ENCODE assay signal across 15 cellular contexts in the genomic region with DNA sequence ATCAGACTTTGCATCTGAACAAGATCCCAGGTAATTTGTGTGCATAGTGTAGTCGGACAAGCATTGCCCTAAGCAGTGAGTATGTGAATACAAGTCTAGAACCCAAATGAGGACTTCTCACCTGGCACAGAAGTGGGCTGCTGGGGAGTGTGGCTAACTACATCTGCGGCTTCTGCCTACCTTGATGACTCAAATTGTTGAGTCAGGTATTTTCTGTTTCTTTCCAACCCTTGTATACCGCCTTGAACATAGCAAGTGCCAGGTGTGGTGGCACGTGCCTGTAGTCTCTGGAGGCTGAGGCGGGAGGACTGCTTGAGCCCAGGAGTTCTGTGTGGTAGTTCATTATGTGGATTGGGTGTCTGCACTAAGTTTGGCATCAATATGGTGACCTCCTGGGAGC. TPM values are rescaled to one million over a fixed set of nuclear protein-coding genes. Genes with fewer than 3 reads are reported as not detected.
DNase-seq lines count a peak whose midpoint lies in the region; ATAC-seq, FAIRE-seq and TF ChIP-seq lines count a peak whose summit lies in the region.
"Had no signal": no experiment of that assay in that cellular context is flagged by ENCODE, and none has a peak within 500 bp of the region (broad histone marks: within the 10 kb centered on the region; RNA-seq: fewer than 3 reads in every experiment).

No MANE protein-coding gene starts in this region.

- CTCF ChIA-PET in HepG2 (lab: Yijun Ruan, JAX; ENCODE audit: low intra/inter-chr PET ratio, low total read pairs): no interaction called here
- CTCF ChIA-PET in GM10248 (lab: Yijun Ruan, JAX): interaction anchor here (1.3 kb wide), 1 partner anchor 10 kb away, joined by 7 read pairs; no protein-coding TSS in a partner anchor

- TF ChIP-seq POLR2A in HepG2 (IDR thresholded peaks at IDR 0.05; ENCODE audit: insufficient read depth in 1 of 2, low read depth in 2 of 2, low read length in 2 of 2) (no peak), right lobe of liver (IDR thresholded peaks at IDR 0.05) (no peak)

- intact Hi-C loops in HepG2 (cut with micrococcal nuclease; ENCODE audit: unreplicated experiment): no loop called here
- intact Hi-C loops in right lobe of liver (cut with DNase I): no loop called here

- 97% methylated on average over 4 of the region's 5 CpGs for WGBS in HepG2 (ENCODE audit: low lambda C conversion rate)
- WGBS in right lobe of liver (ENCODE audit: insufficient coverage, low coverage, low lambda C conversion rate, missing lambda C conversion rate): 90% methylated on average over 3 of the region's 5 CpGs

- no peaks in the 10 kb centered on the region for H3K27me3 Mint-ChIP-seq in activated T-helper 17 cell treated with anti-CD3 and anti-CD28 coated beads, Interleukin-2, amount 50 U/mL, for 72 hours
- no peaks in the 10 kb centered on the region for H3K27me3 Mint-ChIP-seq in T-helper 17 cell
- H3K27me3 Mint-ChIP-seq: CD4-positive, CD25-positive, alpha-beta regulatory T cell had no signal

- no peak overlapping the region for H3K4me2 ChIP-seq in HepG2 (ENCODE audit: low read depth, low read length)
- H3K4me2 ChIP-seq: BLaER1 treated with 17β-estradiol and CSF1 and Interleukin-3, amounts not matched to agents 10 nM and 100 nM had no signal

- H3K4me3 Mint-ChIP-seq in activated T-helper 17 cell treated with anti-CD3 and anti-CD28 coated beads, Interleukin-2, amount 50 U/mL, for 72 hours: no peak overlapping the region
- H3K4me3 Mint-ChIP-seq in T-helper 17 cell: no peak overlapping the region
- H3K4me3 Mint-ChIP-seq: CD4-positive, CD25-positive, alpha-beta regulatory T cell; HFFc6 had no signal

- TF ChIP-seq EP300 in HepG2 (IDR thresholded peaks at IDR 0.05; ENCODE audit: low read depth in 2 of 2, low read length in 2 of 2) (no peak), HepG2 (CRISPR knock-in tag; IDR thresholded peaks at IDR 0.05; ENCODE audit: borderline replicate concordance) (no peak)

- FAIRE-seq in HepG2 (lab: Jason Lieb, UNC) (no peak), urothelium cell line (lab: Jason Lieb, UNC) (no peak)

- H3K9me3 ChIP-seq in HepG2 (ENCODE audit: low read length) (no peaks in the 10 kb centered on the region), right lobe of liver (no peaks in the 10 kb centered on the region), T-helper 17 cell (ENCODE audit: control insufficient read depth, low read length, poor library complexity, severe bottlenecking) (no peaks in the 10 kb centered on the region)
- H3K9me3 ChIP-seq: BLaER1 treated with 17β-estradiol and CSF1 and Interleukin-3, amounts not matched to agents 10 nM and 100 nM had no signal

- H3K27ac Mint-ChIP-seq in activated T-helper 17 cell treated with anti-CD3 and anti-CD28 coated beads, Interleukin-2, amount 50 U/mL, for 72 hours: no peak overlapping the region
- H3K27ac Mint-ChIP-seq in T-helper 17 cell: no peak overlapping the region
- H3K27ac Mint-ChIP-seq: HFFc6 had no signal

- no peak overlapping the region for H3K9ac ChIP-seq in HepG2 (ENCODE audit: insufficient read depth, low read depth, low read length)
- H3K9ac ChIP-seq: BLaER1 treated with 17β-estradiol and CSF1 and Interleukin-3, amounts not matched to agents 10 nM and 100 nM had no signal

- H3K4me3 ChIP-seq in HepG2 (replicated peaks in 1 of 3; ENCODE audit: insufficient read depth in 1 of 3, low read depth in 2 of 3, low read length in 3 of 3): no peak overlapping the region
- no peak overlapping the region for H3K4me3 ChIP-seq in right lobe of liver
- H3K4me3 ChIP-seq: BLaER1 treated with 17β-estradiol and CSF1 and Interleukin-3, amounts not matched to agents 10 nM and 100 nM had no signal

- no peaks in the 10 kb centered on the region for H3K4me1 Mint-ChIP-seq in activated T-helper 17 cell treated with anti-CD3 and anti-CD28 coated beads, Interleukin-2, amount 50 U/mL, for 72 hours
- no peaks in the 10 kb centered on the region for H3K4me1 Mint-ChIP-seq in T-helper 17 cell

- H3K79me2 ChIP-seq in HepG2 (ENCODE audit: insufficient read depth, low read length): no peaks in the 10 kb centered on the region

- H3K36me3 Mint-ChIP-seq in activated T-helper 17 cell treated with anti-CD3 and anti-CD28 coated beads, Interleukin-2, amount 50 U/mL, for 72 hours (ENCODE audit: low read depth): no peaks in the 10 kb centered on the region
- no peaks in the 10 kb centered on the region for H3K36me3 Mint-ChIP-seq in T-helper 17 cell (ENCODE audit: low read depth)
- H3K36me3 Mint-ChIP-seq: CD4-positive, CD25-positive, alpha-beta regulatory T cell had no signal

- no TSS peak for BruUV-seq in HepG2 (replicated peaks; lab: Mats Ljungman, UMichigan)

- no peaks in the 10 kb centered on the region for H3K9me3 Mint-ChIP-seq in activated T-helper 17 cell treated with anti-CD3 and anti-CD28 coated beads, Interleukin-2, amount 50 U/mL, for 72 hours
- H3K9me3 Mint-ChIP-seq: HFFc6 had no signal

- H3K27ac ChIP-seq in HepG2 (ENCODE audit: extremely low read length, insufficient read depth, low read length): no peak overlapping the region
- H3K27ac ChIP-seq in right lobe of liver: no peak overlapping the region
- no peak overlapping the region for H3K27ac ChIP-seq in foreskin keratinocyte
- H3K27ac ChIP-seq: BLaER1 treated with 17β-estradiol and CSF1 and Interleukin-3, amounts not matched to agents 10 nM and 100 nM had no signal

- no peak for DNase-seq in HepG2 (ENCODE audit: low spot score)
- DNase-seq in right lobe of liver: no peak
- peak in 1 of 2 donors; percentile 42 for DNase-seq in foreskin keratinocyte
- no peak for DNase-seq in GM10248 (ENCODE audit: extremely low spot score)
- no peak for DNase-seq in urothelium cell line (ENCODE audit: low spot score)
- no peak for DNase-seq in T-helper 17 cell
- DNase-seq: 8988T; ACHN; CD4-positive, CD25-positive, alpha-beta regulatory T cell; DMS53; GF-D8; HCEC 1CT; HFFc6 had no signal

- H3K27me3 ChIP-seq in HepG2 (ENCODE audit: control insufficient read depth in 1 of 2, insufficient read depth in 2 of 2, low read length in 2 of 2) (no peaks in the 10 kb centered on the region), right lobe of liver (no peaks in the 10 kb centered on the region), foreskin keratinocyte (no peaks in the 10 kb centered on the region)
- H3K27me3 ChIP-seq: BLaER1 treated with 17β-estradiol and CSF1 and Interleukin-3, amounts not matched to agents 10 nM and 100 nM had no signal

- ATAC-seq in HepG2 (no peak), right lobe of liver (no peak), foreskin keratinocyte (peak; percentile 70), T-helper 17 cell (no peak)
- peak; percentile 49 for ATAC-seq in activated T-helper 17 cell treated with anti-CD3 and anti-CD28 coated beads, Interleukin-2, amount 50 U/mL, for 72 hours (replicated peaks)

- H3K36me3 ChIP-seq in HepG2 (replicated peaks in 1 of 2; ENCODE audit: control insufficient read depth in 1 of 2, insufficient read depth in 2 of 2, low read length in 2 of 2): no peaks in the 10 kb centered on the region
- H3K36me3 ChIP-seq in right lobe of liver: no peaks in the 10 kb centered on the region
- H3K36me3 ChIP-seq: BLaER1 treated with 17β-estradiol and CSF1 and Interleukin-3, amounts not matched to agents 10 nM and 100 nM had no signal

- POLR2A ChIA-PET in HepG2 (lab: Yijun Ruan, JAX): no interaction called here
- POLR2A ChIA-PET in GM10248 (lab: Yijun Ruan, JAX): no interaction called here

- no peak for TF ChIP-seq CTCF in HepG2 (CRISPR knock-in tag; IDR thresholded peaks at IDR 0.05)
- TF ChIP-seq CTCF in right lobe of liver (IDR thresholded peaks at IDR 0.05): no peak
- TF ChIP-seq CTCF in foreskin keratinocyte (conservative IDR thresholded peaks at IDR 0.05): no peak
- no peak for TF ChIP-seq CTCF in GM10248 (IDR thresholded peaks at IDR 0.05; ENCODE audit: control extremely low read depth, extremely low read depth, low read depth, missing control alignments)

- no peak for TF ChIP-seq RAD21 in HepG2 (CRISPR knock-in tag; IDR thresholded peaks at IDR 0.05)

- H4K20me1 ChIP-seq in HepG2 (ENCODE audit: insufficient read depth, low read length): no peaks in the 10 kb centered on the region
- H4K20me1 ChIP-seq: BLaER1 treated with 17β-estradiol and CSF1 and Interleukin-3, amounts not matched to agents 10 nM and 100 nM had no signal

- in situ Hi-C loops in HepG2 (cut with HindIII; ENCODE audit: extremely low pct_ligation_motif_present, low pct_unique_long_range_greater_than_20kb): no loop called here

- no peak overlapping the region for H2AFZ ChIP-seq in HepG2 (ENCODE audit: low read length)

- peaks cover 18% of the 10 kb centered on the region for H3K4me1 ChIP-seq in HepG2 (ENCODE audit: insufficient read depth, low read length)
- H3K4me1 ChIP-seq in right lobe of liver: peaks cover 0 to 15% (median 4%) of the 10 kb centered on the region in 4 donors
- H3K4me1 ChIP-seq in foreskin keratinocyte: no peaks in the 10 kb centered on the region

RNA-seq across cellular contexts. Expression of a gene that starts 7.9 kb away (rescaled TPM):
- total RNA-seq in HepG2 (2016; rRNA removed; fragmentation: Illumina TruSeq; extraction: Trizol): 15.1 and 15.6 TPM in 2 replicates
- 3.9 and 4.4 TPM in 2 replicates for total RNA-seq in HepG2 (2016; cell fraction: cytosol; rRNA removed; fragmentation: Illumina TruSeq; extraction: Trizol; ENCODE audit: low read depth)
- total RNA-seq in HepG2 (2016; cell fraction: insoluble cytoplasmic fraction; rRNA removed; fragmentation: Illumina TruSeq; extraction: Trizol): 15.7 and 16.4 TPM in 2 replicates
- 9.9 and 14.2 TPM in 2 replicates for total RNA-seq in HepG2 (2016; cell fraction: membrane; rRNA removed; fragmentation: Illumina TruSeq; extraction: Trizol)
- total RNA-seq in HepG2 (2016; cell fraction: nucleus; rRNA removed; fragmentation: Illumina TruSeq; extraction: Trizol): 10.7 and 11.7 TPM in 2 replicates
- 7.5 and 9.1 TPM in 2 replicates for polyA plus RNA-seq in HepG2 (2011; rRNA removed)
- 6.2 and 7.4 TPM in 2 replicates for polyA plus RNA-seq in HepG2 (2011; cell fraction: cytosol; rRNA removed)
- polyA plus RNA-seq in HepG2 (2011; cell fraction: nucleus; rRNA removed): 10.9 and 11.6 TPM in 2 replicates
- 5.4 and 7.6 TPM in 2 replicates for polyA plus RNA-seq in HepG2 (2012)
- polyA plus RNA-seq in HepG2 (2016; cell fraction: cytosol; fragmentation: Illumina TruSeq; extraction: Trizol; ENCODE audit: low read depth): 1.7 and 2.3 TPM in 2 replicates
- polyA plus RNA-seq in HepG2 (2016; cell fraction: insoluble cytoplasmic fraction; fragmentation: Illumina TruSeq; extraction: Trizol; ENCODE audit: low read depth): 10.3 and 12.8 TPM in 2 replicates
- 4.9 and 6.8 TPM in 2 replicates for polyA plus RNA-seq in HepG2 (2016; cell fraction: membrane; fragmentation: Illumina TruSeq; extraction: Trizol; ENCODE audit: low read depth)
- 12.5 and 13.5 TPM in 2 replicates for polyA plus RNA-seq in HepG2 (2016; cell fraction: nucleus; fragmentation: Illumina TruSeq; extraction: Trizol; ENCODE audit: insufficient read depth, low read depth)
- 17.4 and 97.1 TPM in 2 replicates for polyA minus RNA-seq in HepG2 (2011; rRNA and poly(A)+ RNA removed; ENCODE audit: low replicate concordance)
- polyA minus RNA-seq in HepG2 (2011; cell fraction: cytosol; rRNA and poly(A)+ RNA removed): 6.2 and 12.3 TPM in 2 replicates
- polyA minus RNA-seq in HepG2 (2011; cell fraction: nucleus; rRNA and poly(A)+ RNA removed): 7.2 and 7.7 TPM in 2 replicates
- total RNA-seq in right lobe of liver: 10 to 100 TPM in 1 of 6 experiments, 1 to 10 TPM in 5; 6.1 to 14.8 (median 8.4) TPM
- 10 to 100 TPM; 75.3 to 93.3 TPM for total RNA-seq in activated T-helper 17 cell treated with anti-CD3 and anti-CD28 coated beads, Interleukin-2, amount 50 U/mL, for 72 hours
- 31.7 and 34.0 TPM in 2 replicates for total RNA-seq in foreskin keratinocyte
- polyA plus RNA-seq in foreskin keratinocyte: 10.1 and 11.7 TPM in 2 replicates
- total RNA-seq in T-helper 17 cell: 100 to 1,000 TPM; 129 to 138 TPM

Comparison
In these comparisons a context has a peak if more than half of its experiments do, and no peak if none do; other contexts are left out.
1. ATAC-seq: peak in activated T-helper 17 cell treated with anti-CD3 and anti-CD28 coated beads, Interleukin-2, amount 50 U/mL, for 72 hours (single experiment) and foreskin keratinocyte (single experiment); none in HepG2 (single experiment), right lobe of liver (0 of 4) and T-helper 17 cell (single experiment).